30 cellular contexts compared by ENCODE assay signal in genomic region chr12:18583655-18584054, GRCh38.
"Had no signal": no experiment of that assay in that cellular context is flagged by ENCODE, and none has a peak within 500 bp of the region (broad histone marks: within the 10 kb centered on the region; RNA-seq: fewer than 3 reads in every experiment).

No MANE protein-coding gene starts in this region.

- H3K9me3 ChIP-seq: colonic mucosa, lower lobe of right lung, neutrophil, pancreas, right lobe of liver, thyroid gland, vagina had no signal

- DNase-seq: colonic mucosa; effector CD8-positive, alpha-beta T cell; endodermal cell; foreskin keratinocyte; heart left ventricle; hypothalamus; immature natural killer cell; islet precursor cell; kidney glomerular epithelial cell; left colon; left ventricle myocardium superior; lower lobe of right lung; natural killer cell; pancreas; retina; right lobe of liver; small intestine; stimulated activated CD4-positive, alpha-beta T cell treated with anti-CD3 and anti-CD28 coated beads, Interleukin-12 subunit alpha, Interleukin-12 subunit beta, amount 100 ng/mL, for 4 hours; stimulated activated CD4-positive, alpha-beta T cell treated with anti-CD3 and anti-CD28 coated beads, Interleukin-1b, Interleukin-23, amount 100 ng/mL, for 48 hours; stimulated activated CD4-positive, alpha-beta T cell treated with anti-CD3 and anti-CD28 coated beads, Interleukin-4, amount 100 ng/mL, for 1 hour; stimulated activated CD8-positive, alpha-beta memory T cell treated with anti-CD3 and anti-CD28 coated beads, Interleukin-4, amount 100 ng/mL, for 48 hours; stimulated activated naive CD4-positive, alpha-beta T cell; stimulated activated naive CD8-positive, alpha-beta T cell treated with anti-CD3 and anti-CD28 coated beads, Interleukin-15, amount 100 ng/mL, for 72 hours; thyroid gland; trophoblast cell had no signal

- H3K27ac ChIP-seq: colonic mucosa, epithelial cell of prostate, foreskin keratinocyte, gastroesophageal sphincter, heart left ventricle, lower lobe of right lung, neutrophil, pancreas, right lobe of liver, thyroid gland, vagina had no signal

- H3K36me3 ChIP-seq: colonic mucosa, gastroesophageal sphincter, heart left ventricle, lower lobe of right lung, neutrophil, pancreas, right lobe of liver, thyroid gland, vagina had no signal

- H3K27me3 ChIP-seq: colonic mucosa, foreskin keratinocyte, gastroesophageal sphincter, heart left ventricle, neutrophil, pancreas, right lobe of liver, thyroid gland, vagina had no signal

- H3K4me3 ChIP-seq: colonic mucosa, gastroesophageal sphincter, heart left ventricle, lower lobe of right lung, pancreas, right lobe of liver, thyroid gland, vagina had no signal

- H3K4me1 ChIP-seq: colonic mucosa, foreskin keratinocyte, heart left ventricle, lower lobe of right lung, pancreas, right lobe of liver, thyroid gland, vagina had no signal

- ATAC-seq: esophagus mucosa; foreskin keratinocyte; gastroesophageal sphincter; heart left ventricle; left colon; left ventricle myocardium superior; lower lobe of right lung; natural killer cell; pancreas; stimulated activated naive CD8-positive, alpha-beta T cell treated with anti-CD3 and anti-CD28 coated beads, Interleukin-15, amount 100 ng/mL, for 72 hours had no signal
